ENCODE assay signal across 6 cellular contexts in the genomic region with DNA sequence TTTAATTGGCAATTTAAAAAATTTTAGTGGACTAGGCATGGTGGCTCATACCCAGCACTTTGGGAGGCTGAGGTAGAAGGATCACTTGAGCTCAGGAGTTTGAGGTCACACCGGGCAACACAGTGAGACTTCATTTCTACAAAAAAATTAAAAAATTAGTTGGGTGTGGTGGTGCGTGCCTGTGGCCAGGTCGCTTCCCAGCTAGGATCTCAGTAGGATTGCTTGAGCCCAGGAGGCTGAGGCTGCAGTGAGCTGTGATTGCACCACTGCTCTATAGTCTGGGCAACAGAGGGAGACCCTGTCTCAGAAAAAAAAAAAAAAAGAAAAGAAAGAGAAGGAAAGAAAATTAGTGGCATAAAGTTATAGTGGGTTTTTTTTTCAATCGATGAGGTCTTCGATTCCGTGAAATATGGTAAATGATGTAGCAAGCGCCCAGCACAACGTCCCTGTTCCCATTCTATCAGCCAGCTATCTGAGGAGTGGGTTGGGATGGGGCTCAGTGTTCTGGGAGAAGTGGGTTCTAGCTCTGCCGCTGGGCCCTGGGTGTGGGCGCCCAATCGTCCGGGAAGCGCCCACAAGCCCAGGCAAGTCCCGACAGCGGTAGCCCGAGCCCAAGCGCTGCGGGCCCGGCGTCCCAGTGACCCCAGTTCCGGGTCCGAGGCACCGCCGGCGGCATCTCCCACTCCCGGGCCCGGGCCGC. TPM values are rescaled to one million over a fixed set of nuclear protein-coding genes. Genes with fewer than 3 reads are reported as not detected.
DNase-seq lines count a peak whose midpoint lies in the region; ATAC-seq and TF ChIP-seq lines count a peak whose summit lies in the region.

No MANE protein-coding gene starts in this region.

- peak overlapping the region; percentile 59 for H3K4me3 ChIP-seq in lung

- TF ChIP-seq CTCF in CD14-positive monocyte (IDR thresholded peaks at IDR 0.05) (no peak), lung (IDR thresholded peaks at IDR 0.05; ENCODE audit: control extremely low read depth, extremely low read depth) (no peak)

- H3K27me3 Mint-ChIP-seq in CD14-positive monocyte (ENCODE audit: low read depth in 3 of 3), result peaks cover 0 to 3% (median 3%) of the 10 kb centered on the region in 3 donors
- H3K27me3 Mint-ChIP-seq in activated T-helper 1 cell treated with anti-CD3 and anti-CD28 coated beads, Interleukin-12 subunit alpha, Interleukin-12 subunit beta, Interleukin-2, Interleukin-4 antibody, amounts not matched to agents 30 ng/mL and 10 ng/mL and 1 ng/mL, durations not matched to agents 14 hours and 24 hours and 36 hours (ENCODE audit: insufficient read depth), result peaks cover 4% of the 10 kb centered on the region

- peaks cover 11 to 14% of the 10 kb centered on the region in 2 donors for H3K36me3 Mint-ChIP-seq in CD14-positive monocyte
- H3K36me3 Mint-ChIP-seq in activated T-helper 1 cell treated with anti-CD3 and anti-CD28 coated beads, Interleukin-12 subunit alpha, Interleukin-12 subunit beta, Interleukin-2, Interleukin-4 antibody, amounts not matched to agents 30 ng/mL and 10 ng/mL and 1 ng/mL, durations not matched to agents 14 hours and 24 hours and 36 hours (ENCODE audit: low read depth), result peaks cover 23% of the 10 kb centered on the region

- WGBS in lung, 2 donors, result 25% methylated on average over 26 to 28 of the region's 28 CpGs

- H3K27ac ChIP-seq in lung (ENCODE audit: low read depth in 1 of 2, low read length in 1 of 2), result peak overlapping the region; percentile 86 to 93

- DNase-seq in CD14-positive monocyte (ENCODE audit: low spot score) (no peak), lung (ENCODE audit: low spot score) (no peak), DMS53 (lab: John Stamatoyannopoulos, UW) (no peak)
- DNase-seq in activated T-helper 1 cell treated with anti-CD3 and anti-CD28 coated beads, Interleukin-12 subunit alpha, Interleukin-12 subunit beta, Interleukin-2, Interleukin-4 antibody, amounts not matched to agents 30 ng/mL and 10 ng/mL and 1 ng/mL, durations not matched to agents 14 hours and 24 hours and 36 hours (ENCODE audit: low spot score), result no peak

- no peaks in the 10 kb centered on the region for H3K27me3 ChIP-seq in lung (ENCODE audit: control insufficient read depth, insufficient read depth)

- no peaks in the 10 kb centered on the region for H3K36me3 ChIP-seq in lung (ENCODE audit: control insufficient read depth in 2 of 2, insufficient read depth in 2 of 2, low read length in 2 of 2)

- H3K9me3 Mint-ChIP-seq in CD14-positive monocyte, result no peaks in the 10 kb centered on the region
- H3K9me3 Mint-ChIP-seq in activated T-helper 1 cell treated with anti-CD3 and anti-CD28 coated beads, Interleukin-12 subunit alpha, Interleukin-12 subunit beta, Interleukin-2, Interleukin-4 antibody, amounts not matched to agents 30 ng/mL and 10 ng/mL and 1 ng/mL, durations not matched to agents 14 hours and 24 hours and 36 hours, result no peaks in the 10 kb centered on the region

- no peak for ATAC-seq in lung (ENCODE audit: insufficient read depth, low FRiP score)
- ATAC-seq in GM18873 (IDR thresholded peaks at IDR 0.05; ENCODE audit: low FRiP score, unreplicated experiment), result no peak
- no peak for ATAC-seq in GM21447 (IDR thresholded peaks at IDR 0.05; ENCODE audit: unreplicated experiment)

- peaks cover 0 to 7% of the 10 kb centered on the region in 2 donors for H3K4me1 ChIP-seq in lung (ENCODE audit: control insufficient read depth in 2 of 2, insufficient read depth in 2 of 2, low read length in 2 of 2)

- H3K4me3 Mint-ChIP-seq in CD14-positive monocyte, result peak overlapping the region; percentile 84 to 86
- H3K4me3 Mint-ChIP-seq in activated T-helper 1 cell treated with anti-CD3 and anti-CD28 coated beads, Interleukin-12 subunit alpha, Interleukin-12 subunit beta, Interleukin-2, Interleukin-4 antibody, amounts not matched to agents 30 ng/mL and 10 ng/mL and 1 ng/mL, durations not matched to agents 14 hours and 24 hours and 36 hours, result peak overlapping the region; percentile 84

- intact Hi-C loops in CD14-positive monocyte (cut with micrococcal nuclease), result no loop called here
- intact Hi-C loops in activated T-helper 1 cell treated with anti-CD3 and anti-CD28 coated beads, Interleukin-12 subunit alpha, Interleukin-12 subunit beta, Interleukin-2, Interleukin-4 antibody, amounts not matched to agents 30 ng/mL and 10 ng/mL and 1 ng/mL, durations not matched to agents 14 hours and 24 hours and 36 hours (cut with micrococcal nuclease), result no loop called here

- no peaks in the 10 kb centered on the region for H3K9me3 ChIP-seq in lung (ENCODE audit: control insufficient read depth in 2 of 2, insufficient read depth in 1 of 2, low read length in 1 of 2)

- peaks cover 23% of the 10 kb centered on the region for H3K4me1 Mint-ChIP-seq in CD14-positive monocyte
- peaks cover 33% of the 10 kb centered on the region for H3K4me1 Mint-ChIP-seq in activated T-helper 1 cell treated with anti-CD3 and anti-CD28 coated beads, Interleukin-12 subunit alpha, Interleukin-12 subunit beta, Interleukin-2, Interleukin-4 antibody, amounts not matched to agents 30 ng/mL and 10 ng/mL and 1 ng/mL, durations not matched to agents 14 hours and 24 hours and 36 hours (ENCODE audit: low read depth)

- H3K27ac Mint-ChIP-seq in CD14-positive monocyte, result peak overlapping the region; percentile 74 to 95 (median 81)
- peak overlapping the region; percentile 82 for H3K27ac Mint-ChIP-seq in activated T-helper 1 cell treated with anti-CD3 and anti-CD28 coated beads, Interleukin-12 subunit alpha, Interleukin-12 subunit beta, Interleukin-2, Interleukin-4 antibody, amounts not matched to agents 30 ng/mL and 10 ng/mL and 1 ng/mL, durations not matched to agents 14 hours and 24 hours and 36 hours

RNA-seq across cellular contexts. Expression of a gene that starts 1.4 kb away (rescaled TPM):
- 1 to 10 TPM; 2.5 TPM for polyA plus RNA-seq in CD14-positive monocyte
- 31.7 and 33.5 TPM in 2 replicates for total RNA-seq in activated T-helper 1 cell treated with anti-CD3 and anti-CD28 coated beads, Interleukin-12 subunit alpha, Interleukin-12 subunit beta, Interleukin-2, Interleukin-4 antibody, amounts not matched to agents 30 ng/mL and 10 ng/mL and 1 ng/mL, durations not matched to agents 14 hours and 24 hours and 36 hours
- 10 to 100 TPM in 1 of 2 donors, under 1 TPM in 1; 0.43 to 11.4 TPM for total RNA-seq in lung
- 10 to 100 TPM; 19.2 to 19.9 TPM for polyA plus RNA-seq in lung

RNA-seq across cellular contexts. Expression of a gene that starts 8.3 kb away (rescaled TPM):
- polyA plus RNA-seq in CD14-positive monocyte (10 to 100 TPM; 24.4 to 35.2 TPM), lung (10 to 100 TPM; 52.5 to 63.4 TPM)
- total RNA-seq in activated T-helper 1 cell treated with anti-CD3 and anti-CD28 coated beads, Interleukin-12 subunit alpha, Interleukin-12 subunit beta, Interleukin-2, Interleukin-4 antibody, amounts not matched to agents 30 ng/mL and 10 ng/mL and 1 ng/mL, durations not matched to agents 14 hours and 24 hours and 36 hours, result 66.7 and 70.8 TPM in 2 replicates
- 10 to 100 TPM; 20.7 to 55.4 TPM for total RNA-seq in lung

RNA-seq across cellular contexts. Expression of a gene that starts 10.5 kb away (rescaled TPM):
- polyA plus RNA-seq in CD14-positive monocyte (100 to 1,000 TPM; 101 to 109 TPM), lung (10 to 100 TPM; 47.1 to 77.2 TPM)
- total RNA-seq in activated T-helper 1 cell treated with anti-CD3 and anti-CD28 coated beads, Interleukin-12 subunit alpha, Interleukin-12 subunit beta, Interleukin-2, Interleukin-4 antibody, amounts not matched to agents 30 ng/mL and 10 ng/mL and 1 ng/mL, durations not matched to agents 14 hours and 24 hours and 36 hours, result 86.8 and 93.2 TPM in 2 replicates
- total RNA-seq in lung, result 10 to 100 TPM; 49.8 to 74.6 TPM

RNA-seq across cellular contexts. Expression of a gene that starts 19.2 kb away (rescaled TPM):
- polyA plus RNA-seq in CD14-positive monocyte (1 to 10 TPM in 1 of 2 donors, under 1 TPM in 1; 0.78 to 1.3 TPM), lung (1 to 10 TPM; 2.9 to 8.7 TPM)
- total RNA-seq in activated T-helper 1 cell treated with anti-CD3 and anti-CD28 coated beads, Interleukin-12 subunit alpha, Interleukin-12 subunit beta, Interleukin-2, Interleukin-4 antibody, amounts not matched to agents 30 ng/mL and 10 ng/mL and 1 ng/mL, durations not matched to agents 14 hours and 24 hours and 36 hours, result 5.7 and 7.4 TPM in 2 replicates
- total RNA-seq in lung, result 1 to 10 TPM; 3.1 to 4.6 TPM

RNA-seq across cellular contexts. Expression of a gene that starts 20.1 kb away (rescaled TPM):
- polyA plus RNA-seq in CD14-positive monocyte, result 10 to 100 TPM; 22.8 to 31.5 TPM
- total RNA-seq in activated T-helper 1 cell treated with anti-CD3 and anti-CD28 coated beads, Interleukin-12 subunit alpha, Interleukin-12 subunit beta, Interleukin-2, Interleukin-4 antibody, amounts not matched to agents 30 ng/mL and 10 ng/mL and 1 ng/mL, durations not matched to agents 14 hours and 24 hours and 36 hours, result 18.5 and 21.4 TPM in 2 replicates
- total RNA-seq in lung, result 10 to 100 TPM; 17.9 to 38.8 TPM
- 10 to 100 TPM; 26.8 to 30.8 TPM for polyA plus RNA-seq in lung
